1 cellular context compared by ENCODE assay signal in genomic region chr1:234544094-234544579, GRCh38.
TF ChIP-seq lines count a peak whose summit lies in the region.

No MANE protein-coding gene starts in this region.

TF ChIP-seq in K562, 482 proteins besides CTCF, POLR2A, EP300 and RAD21 (continued from another document and continues in another):
- TF ChIP-seq CEBPB (tag; IDR thresholded peaks at IDR 0.05): no peak
- TF ChIP-seq ZNF518B (CRISPR knock-in tag; IDR thresholded peaks at IDR 0.05): no peak
- TF ChIP-seq HCFC1 (IDR thresholded peaks at IDR 0.05; ENCODE audit: low read depth, low read length): no peak
- no peak for TF ChIP-seq ZNF699 (CRISPR knock-in tag; IDR thresholded peaks at IDR 0.05; ENCODE audit: insufficient replicate concordance)
- TF ChIP-seq XRCC3 (IDR thresholded peaks at IDR 0.05): no peak
- no peak for TF ChIP-seq THAP7 (CRISPR knock-in tag; IDR thresholded peaks at IDR 0.05)
- peak; percentile 76 for TF ChIP-seq MYC (IDR thresholded peaks at IDR 0.05; ENCODE audit: low read depth, low read length)
- 0 out of 2 replicates have a peak, but pooled peaks have one; percentile 66 for TF ChIP-seq MYC (CRISPR knock-in tag; IDR thresholded peaks at IDR 0.05; ENCODE audit: borderline replicate concordance, low read depth)
- TF ChIP-seq ZFP36 (IDR thresholded peaks at IDR 0.05; ENCODE audit: low read depth, low read length, partially characterized antibody): no peak
- TF ChIP-seq, protein P1, sequence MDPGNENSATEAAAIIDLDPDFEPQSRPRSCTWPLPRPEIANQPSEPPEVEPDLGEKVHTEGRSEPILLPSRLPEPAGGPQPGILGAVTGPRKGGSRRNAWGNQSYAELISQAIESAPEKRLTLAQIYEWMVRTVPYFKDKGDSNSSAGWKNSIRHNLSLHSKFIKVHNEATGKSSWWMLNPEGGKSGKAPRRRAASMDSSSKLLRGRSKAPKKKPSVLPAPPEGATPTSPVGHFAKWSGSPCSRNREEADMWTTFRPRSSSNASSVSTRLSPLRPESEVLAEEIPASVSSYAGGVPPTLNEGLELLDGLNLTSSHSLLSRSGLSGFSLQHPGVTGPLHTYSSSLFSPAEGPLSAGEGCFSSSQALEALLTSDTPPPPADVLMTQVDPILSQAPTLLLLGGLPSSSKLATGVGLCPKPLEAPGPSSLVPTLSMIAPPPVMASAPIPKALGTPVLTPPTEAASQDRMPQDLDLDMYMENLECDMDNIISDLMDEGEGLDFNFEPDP (CRISPR knock-in tag; IDR thresholded peaks at IDR 0.05): no peak
- peak; percentile 59; the same call in 1 of the 2 replicates for TF ChIP-seq SMAD3 (CRISPR knock-in tag; conservative IDR thresholded peaks at IDR 0.05)
- no peak for TF ChIP-seq SMARCB1 (IDR thresholded peaks at IDR 0.05; ENCODE audit: insufficient read length, low read depth)
- no peak for TF ChIP-seq POLR2AphosphoS2 (IDR thresholded peaks at IDR 0.05; ENCODE audit: low read length)
- peak; percentile 35; the same call in 1 of the 2 replicates for TF ChIP-seq PTTG1 (tag; IDR thresholded peaks at IDR 0.05; ENCODE audit: low read depth)
- no peak for TF ChIP-seq TCFL5 (CRISPR knock-in tag; conservative IDR thresholded peaks at IDR 0.05)
- TF ChIP-seq ARID2 (IDR thresholded peaks at IDR 0.05): no peak
- no peak for TF ChIP-seq MBD2 (IDR thresholded peaks at IDR 0.05; ENCODE audit: borderline replicate concordance, low read depth)
- TF ChIP-seq, protein P2, sequence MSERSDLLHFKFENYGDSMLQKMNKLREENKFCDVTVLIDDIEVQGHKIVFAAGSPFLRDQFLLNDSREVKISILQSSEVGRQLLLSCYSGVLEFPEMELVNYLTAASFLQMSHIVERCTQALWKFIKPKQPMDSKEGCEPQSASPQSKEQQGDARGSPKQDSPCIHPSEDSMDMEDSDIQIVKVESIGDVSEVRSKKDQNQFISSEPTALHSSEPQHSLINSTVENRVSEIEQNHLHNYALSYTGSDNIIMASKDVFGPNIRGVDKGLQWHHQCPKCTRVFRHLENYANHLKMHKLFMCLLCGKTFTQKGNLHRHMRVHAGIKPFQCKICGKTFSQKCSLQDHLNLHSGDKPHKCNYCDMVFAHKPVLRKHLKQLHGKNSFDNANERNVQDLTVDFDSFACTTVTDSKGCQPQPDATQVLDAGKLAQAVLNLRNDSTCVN (CRISPR knock-in tag; IDR thresholded peaks at IDR 0.05): no peak
- TF ChIP-seq ZNF24 (IDR thresholded peaks at IDR 0.05): no peak
- TF ChIP-seq CHD4 (IDR thresholded peaks at IDR 0.05; ENCODE audit: insufficient read depth, insufficient replicate concordance, low read depth, low read length, poor library complexity, severe bottlenecking): no peak
- TF ChIP-seq EP400 (IDR thresholded peaks at IDR 0.05): peak; percentile 57; the same call in 1 of the 2 replicates
- TF ChIP-seq RFX7 (CRISPR knock-in tag; IDR thresholded peaks at IDR 0.05): no peak
- TF ChIP-seq, protein P3, sequence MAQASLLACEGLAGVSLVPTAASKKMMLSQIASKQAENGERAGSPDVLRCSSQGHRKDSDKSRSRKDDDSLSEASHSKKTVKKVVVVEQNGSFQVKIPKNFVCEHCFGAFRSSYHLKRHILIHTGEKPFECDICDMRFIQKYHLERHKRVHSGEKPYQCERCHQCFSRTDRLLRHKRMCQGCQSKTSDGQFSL (CRISPR knock-in tag; IDR thresholded peaks at IDR 0.05): no peak
- TF ChIP-seq, protein P3 (tag; IDR thresholded peaks at IDR 0.05): no peak
- TF ChIP-seq TEAD1 (CRISPR knock-in tag; IDR thresholded peaks at IDR 0.05): peak in 1 of 2 experiments; percentile 65; a peak in 1 of 4 replicates
- no peak for TF ChIP-seq FUS (optimal IDR thresholded peaks at IDR 0.05; ENCODE audit: low read depth, low read length)
- 0 out of 4 replicates have a peak, but pooled peaks of 1 of the 2 experiments have one; percentile 18 for TF ChIP-seq FOXK2 (conservative IDR thresholded peaks at IDR 0.05 in 1 of 2, IDR thresholded peaks at IDR 0.05 in 1 of 2; ENCODE audit: low read depth in 2 of 2)
- TF ChIP-seq STAG1 (CRISPR knock-in tag; IDR thresholded peaks at IDR 0.05; ENCODE audit: borderline replicate concordance): no peak
- no peak for TF ChIP-seq MBD1 (CRISPR knock-in tag; IDR thresholded peaks at IDR 0.05)
- no peak for TF ChIP-seq DNMT1 (IDR thresholded peaks at IDR 0.05)
- no peak for TF ChIP-seq SMARCC2 (IDR thresholded peaks at IDR 0.05; ENCODE audit: low read depth)
- no peak for TF ChIP-seq ZNF12 (CRISPR knock-in tag; IDR thresholded peaks at IDR 0.05)
- no peak for TF ChIP-seq U2AF2 (optimal IDR thresholded peaks at IDR 0.05; ENCODE audit: low read depth, low read length)
- TF ChIP-seq FIP1L1 (IDR thresholded peaks at IDR 0.05; ENCODE audit: low read depth, low read length, poor library complexity, severe bottlenecking): no peak
- no peak for TF ChIP-seq ZNF830 (CRISPR knock-in tag; IDR thresholded peaks at IDR 0.05)
- TF ChIP-seq GTF2E2 (tag; IDR thresholded peaks at IDR 0.05): no peak
- TF ChIP-seq, protein P4, sequence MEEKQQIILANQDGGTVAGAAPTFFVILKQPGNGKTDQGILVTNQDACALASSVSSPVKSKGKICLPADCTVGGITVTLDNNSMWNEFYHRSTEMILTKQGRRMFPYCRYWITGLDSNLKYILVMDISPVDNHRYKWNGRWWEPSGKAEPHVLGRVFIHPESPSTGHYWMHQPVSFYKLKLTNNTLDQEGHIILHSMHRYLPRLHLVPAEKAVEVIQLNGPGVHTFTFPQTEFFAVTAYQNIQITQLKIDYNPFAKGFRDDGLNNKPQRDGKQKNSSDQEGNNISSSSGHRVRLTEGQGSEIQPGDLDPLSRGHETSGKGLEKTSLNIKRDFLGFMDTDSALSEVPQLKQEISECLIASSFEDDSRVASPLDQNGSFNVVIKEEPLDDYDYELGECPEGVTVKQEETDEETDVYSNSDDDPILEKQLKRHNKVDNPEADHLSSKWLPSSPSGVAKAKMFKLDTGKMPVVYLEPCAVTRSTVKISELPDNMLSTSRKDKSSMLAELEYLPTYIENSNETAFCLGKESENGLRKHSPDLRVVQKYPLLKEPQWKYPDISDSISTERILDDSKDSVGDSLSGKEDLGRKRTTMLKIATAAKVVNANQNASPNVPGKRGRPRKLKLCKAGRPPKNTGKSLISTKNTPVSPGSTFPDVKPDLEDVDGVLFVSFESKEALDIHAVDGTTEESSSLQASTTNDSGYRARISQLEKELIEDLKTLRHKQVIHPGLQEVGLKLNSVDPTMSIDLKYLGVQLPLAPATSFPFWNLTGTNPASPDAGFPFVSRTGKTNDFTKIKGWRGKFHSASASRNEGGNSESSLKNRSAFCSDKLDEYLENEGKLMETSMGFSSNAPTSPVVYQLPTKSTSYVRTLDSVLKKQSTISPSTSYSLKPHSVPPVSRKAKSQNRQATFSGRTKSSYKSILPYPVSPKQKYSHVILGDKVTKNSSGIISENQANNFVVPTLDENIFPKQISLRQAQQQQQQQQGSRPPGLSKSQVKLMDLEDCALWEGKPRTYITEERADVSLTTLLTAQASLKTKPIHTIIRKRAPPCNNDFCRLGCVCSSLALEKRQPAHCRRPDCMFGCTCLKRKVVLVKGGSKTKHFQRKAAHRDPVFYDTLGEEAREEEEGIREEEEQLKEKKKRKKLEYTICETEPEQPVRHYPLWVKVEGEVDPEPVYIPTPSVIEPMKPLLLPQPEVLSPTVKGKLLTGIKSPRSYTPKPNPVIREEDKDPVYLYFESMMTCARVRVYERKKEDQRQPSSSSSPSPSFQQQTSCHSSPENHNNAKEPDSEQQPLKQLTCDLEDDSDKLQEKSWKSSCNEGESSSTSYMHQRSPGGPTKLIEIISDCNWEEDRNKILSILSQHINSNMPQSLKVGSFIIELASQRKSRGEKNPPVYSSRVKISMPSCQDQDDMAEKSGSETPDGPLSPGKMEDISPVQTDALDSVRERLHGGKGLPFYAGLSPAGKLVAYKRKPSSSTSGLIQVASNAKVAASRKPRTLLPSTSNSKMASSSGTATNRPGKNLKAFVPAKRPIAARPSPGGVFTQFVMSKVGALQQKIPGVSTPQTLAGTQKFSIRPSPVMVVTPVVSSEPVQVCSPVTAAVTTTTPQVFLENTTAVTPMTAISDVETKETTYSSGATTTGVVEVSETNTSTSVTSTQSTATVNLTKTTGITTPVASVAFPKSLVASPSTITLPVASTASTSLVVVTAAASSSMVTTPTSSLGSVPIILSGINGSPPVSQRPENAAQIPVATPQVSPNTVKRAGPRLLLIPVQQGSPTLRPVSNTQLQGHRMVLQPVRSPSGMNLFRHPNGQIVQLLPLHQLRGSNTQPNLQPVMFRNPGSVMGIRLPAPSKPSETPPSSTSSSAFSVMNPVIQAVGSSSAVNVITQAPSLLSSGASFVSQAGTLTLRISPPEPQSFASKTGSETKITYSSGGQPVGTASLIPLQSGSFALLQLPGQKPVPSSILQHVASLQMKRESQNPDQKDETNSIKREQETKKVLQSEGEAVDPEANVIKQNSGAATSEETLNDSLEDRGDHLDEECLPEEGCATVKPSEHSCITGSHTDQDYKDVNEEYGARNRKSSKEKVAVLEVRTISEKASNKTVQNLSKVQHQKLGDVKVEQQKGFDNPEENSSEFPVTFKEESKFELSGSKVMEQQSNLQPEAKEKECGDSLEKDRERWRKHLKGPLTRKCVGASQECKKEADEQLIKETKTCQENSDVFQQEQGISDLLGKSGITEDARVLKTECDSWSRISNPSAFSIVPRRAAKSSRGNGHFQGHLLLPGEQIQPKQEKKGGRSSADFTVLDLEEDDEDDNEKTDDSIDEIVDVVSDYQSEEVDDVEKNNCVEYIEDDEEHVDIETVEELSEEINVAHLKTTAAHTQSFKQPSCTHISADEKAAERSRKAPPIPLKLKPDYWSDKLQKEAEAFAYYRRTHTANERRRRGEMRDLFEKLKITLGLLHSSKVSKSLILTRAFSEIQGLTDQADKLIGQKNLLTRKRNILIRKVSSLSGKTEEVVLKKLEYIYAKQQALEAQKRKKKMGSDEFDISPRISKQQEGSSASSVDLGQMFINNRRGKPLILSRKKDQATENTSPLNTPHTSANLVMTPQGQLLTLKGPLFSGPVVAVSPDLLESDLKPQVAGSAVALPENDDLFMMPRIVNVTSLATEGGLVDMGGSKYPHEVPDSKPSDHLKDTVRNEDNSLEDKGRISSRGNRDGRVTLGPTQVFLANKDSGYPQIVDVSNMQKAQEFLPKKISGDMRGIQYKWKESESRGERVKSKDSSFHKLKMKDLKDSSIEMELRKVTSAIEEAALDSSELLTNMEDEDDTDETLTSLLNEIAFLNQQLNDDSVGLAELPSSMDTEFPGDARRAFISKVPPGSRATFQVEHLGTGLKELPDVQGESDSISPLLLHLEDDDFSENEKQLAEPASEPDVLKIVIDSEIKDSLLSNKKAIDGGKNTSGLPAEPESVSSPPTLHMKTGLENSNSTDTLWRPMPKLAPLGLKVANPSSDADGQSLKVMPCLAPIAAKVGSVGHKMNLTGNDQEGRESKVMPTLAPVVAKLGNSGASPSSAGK (IDR thresholded peaks at IDR 0.05): peak; percentile 95
- no peak for TF ChIP-seq WHSC1 (IDR thresholded peaks at IDR 0.05; ENCODE audit: low read length)
- no peak for TF ChIP-seq ZNF77 (CRISPR knock-in tag; IDR thresholded peaks at IDR 0.05)
- peak; percentile 20; the same call in 1 of the 2 replicates for TF ChIP-seq RNF2 (IDR thresholded peaks at IDR 0.05)
- no peak for TF ChIP-seq HNRNPL (IDR thresholded peaks at IDR 0.05; ENCODE audit: low read depth, low read length)
- TF ChIP-seq KDM1A (IDR thresholded peaks at IDR 0.05): peak; percentile 65 to 81
- peak; percentile 25; the same call in 1 of the 2 replicates for TF ChIP-seq TEAD4 (IDR thresholded peaks at IDR 0.05; ENCODE audit: low read length)
- no peak for TF ChIP-seq TEAD4 (CRISPR knock-in tag; IDR thresholded peaks at IDR 0.05; ENCODE audit: borderline replicate concordance)
- no peak for TF ChIP-seq U2AF1 (optimal IDR thresholded peaks at IDR 0.05; ENCODE audit: low read depth, low read length)
- TF ChIP-seq NFRKB (IDR thresholded peaks at IDR 0.05; ENCODE audit: low read depth): peak; percentile 80
- no peak for TF ChIP-seq OTX1 (CRISPR knock-in tag; IDR thresholded peaks at IDR 0.05)
- no peak for TF ChIP-seq ZBTB17 (CRISPR knock-in tag; IDR thresholded peaks at IDR 0.05)
